Comparison of ENCODE assay signal across 18 cellular contexts in the genomic region with DNA sequence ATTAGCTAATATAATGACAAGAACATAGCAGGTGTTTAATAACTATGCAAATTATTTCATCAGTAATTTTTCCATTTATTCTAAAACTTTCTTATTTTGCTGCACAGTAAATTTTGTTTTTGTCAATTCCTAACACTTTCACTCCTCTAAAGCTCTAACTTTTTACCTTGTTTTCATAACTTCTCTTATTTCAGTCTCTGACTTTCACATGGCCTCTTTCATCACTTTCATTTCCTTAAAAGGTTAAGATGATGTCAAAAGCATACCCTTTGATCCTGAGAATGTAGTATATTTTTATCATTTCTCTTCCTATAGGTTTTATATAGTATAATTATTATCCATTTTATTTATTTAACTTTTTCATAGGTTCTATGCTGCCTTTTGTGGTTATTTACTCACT.
DNase-seq lines count a peak whose midpoint lies in the region; ATAC-seq and TF ChIP-seq lines count a peak whose summit lies in the region.
"Had no signal": no experiment of that assay in that cellular context is flagged by ENCODE, and none has a peak within 500 bp of the region (broad histone marks: within the 10 kb centered on the region; RNA-seq: fewer than 3 reads in every experiment).

No MANE protein-coding gene starts in this region.

- TF ChIP-seq CTCF in brain microvascular endothelial cell (IDR thresholded peaks at IDR 0.05; ENCODE audit: low read depth, low read length, missing control alignments): no peak

- DNase-seq in NOMO-1 (lab: John Stamatoyannopoulos, UW; ENCODE audit: unreplicated experiment in 2 of 2): peak; percentile 65 to 89
- DNase-seq in iPS-NIHi11 (ENCODE audit: low spot score): no peak
- DNase-seq in T1000 (lab: John Stamatoyannopoulos, UW): no peak
- no peak for DNase-seq in brain microvascular endothelial cell
- DNase-seq: activated naive CD4-positive, alpha-beta T cell treated with anti-CD3 and anti-CD28 coated beads for 36 hours; activated T-cell treated with anti-CD3 and anti-CD28 coated beads for 4 hours; aorta; mesendoderm; NCI-H2029; NCI-H446 treated with DMSO at 0.1 percent for 48 hours; OCI-M1; SK-N-SH had no signal

- H3K4me3 ChIP-seq in brain microvascular endothelial cell (ENCODE audit: low read depth, low read length): no peak overlapping the region
- H3K4me3 ChIP-seq: hepatocyte, thoracic aorta had no signal

- no peaks in the 10 kb centered on the region for H3K27me3 ChIP-seq in brain microvascular endothelial cell (replicated peaks)
- H3K27me3 ChIP-seq: hepatocyte had no signal

- ATAC-seq in GM19438 (IDR thresholded peaks at IDR 0.05; ENCODE audit: low read depth, unreplicated experiment) (peak; percentile 83), HG03095 (IDR thresholded peaks at IDR 0.05; ENCODE audit: unreplicated experiment) (peak; percentile 63), GM18867 (IDR thresholded peaks at IDR 0.05; ENCODE audit: unreplicated experiment) (no peak)
- ATAC-seq: natural killer cell treated with Interleukin-12 subunit alpha and Interleukin-12 subunit beta and Interleukin-15 and Interleukin-18, amount 100 ng/mL, for 72 hours had no signal

- H3K36me3 ChIP-seq in brain microvascular endothelial cell (replicated peaks): no peaks in the 10 kb centered on the region
- H3K36me3 ChIP-seq: thoracic aorta had no signal

- no peak overlapping the region for H3K27ac ChIP-seq in brain microvascular endothelial cell
- H3K27ac ChIP-seq: hepatocyte, thoracic aorta had no signal

- in situ Hi-C loops in brain microvascular endothelial cell (cut with HindIII; ENCODE audit: low pct_ligation_motif_present, low sequenced_read_pairs): no loop called here

Comparison
In these comparisons a context has a peak if more than half of its experiments do, and no peak if none do; other contexts are left out.
1. DNase-seq: peak in NOMO-1 (2 of 2); none in iPS-NIHi11 (single experiment), T1000 (single experiment) and brain microvascular endothelial cell (single experiment).